In genomic region chr16:49755291-49755611, GRCh38 we compare ENCODE assay signal across 9 cellular contexts.
DNase-seq lines count a peak whose midpoint lies in the region; ATAC-seq, FAIRE-seq and TF ChIP-seq lines count a peak whose summit lies in the region.
"Had no signal": no experiment of that assay in that cellular context is flagged by ENCODE, and none has a peak within 500 bp of the region (broad histone marks: within the 10 kb centered on the region; RNA-seq: fewer than 3 reads in every experiment).

No MANE protein-coding gene starts in this region.

- peaks cover 8 to 30% of the 10 kb centered on the region in 2 donors for H3K4me1 ChIP-seq in thyroid gland

- WGBS in thyroid gland, 2 donors, result 5% methylated on average over 11 of the region's 11 CpGs

- DNase-seq in Right ventricle myocardium inferior (ENCODE audit: missing footprints), result no peak
- DNase-seq in cardiac septum (ENCODE audit: low spot score), result no peak
- DNase-seq in bronchial epithelial cell (ENCODE audit: low read depth), result peak; percentile 27
- DNase-seq in left colon, result no peak
- peak in 1 of 2 donors; percentile 20 for DNase-seq in thyroid gland
- no peak for DNase-seq in RCC 7860 (ENCODE audit: low spot score)
- DNase-seq in NCI-H2029 treated with DMSO at 0.1 percent for 48 hours (lab: John Stamatoyannopoulos, UW), result no peak

- no peak for TF ChIP-seq POLR2A in thyroid gland (IDR thresholded peaks at IDR 0.05)

- H3K36me3 ChIP-seq in bronchial epithelial cell (ENCODE audit: control insufficient read depth, insufficient read depth, low read length) (no peaks in the 10 kb centered on the region), thyroid gland (no peaks in the 10 kb centered on the region)

- peak overlapping the region in 2 of 3 donors; percentile 62 to 77 for H3K27ac ChIP-seq in thyroid gland

- intact Hi-C loops in Right ventricle myocardium inferior (cut with DNase I) (loop anchor here (2.0 to 10.0 kb wide), 3 partner anchors 100 to 263 kb away; no protein-coding TSS in a partner anchor), cardiac septum (cut with DNase I) (loop anchor here (2.0 to 10.0 kb wide), 4 partner anchors 72 to 348 kb away; partner anchors contain the start of gene ZNF423), left colon (cut with DNase I, micrococcal nuclease) (no loop called here), thyroid gland (cut with DNase I) (no loop called here)

- peak; percentile 21 for TF ChIP-seq CTCF in bronchial epithelial cell (IDR thresholded peaks at IDR 0.05; ENCODE audit: insufficient read depth, low read length, severe bottlenecking)
- TF ChIP-seq CTCF in thyroid gland (IDR thresholded peaks at IDR 0.05), result peak in 4 of 6 experiments; percentile 8 to 52 (median 48)

- H3K4me3 ChIP-seq in bronchial epithelial cell (ENCODE audit: low read depth, low read length), result no peak overlapping the region
- H3K4me3 ChIP-seq in thyroid gland (replicated peaks in 1 of 3), result peak overlapping the region in 2 of 3 donors; percentile 9 to 14
- H3K4me3 ChIP-seq: GM12878 had no signal

- ATAC-seq in Right ventricle myocardium inferior (peak; percentile 36), left colon (peak; percentile 86), GM21619 (IDR thresholded peaks at IDR 0.05; ENCODE audit: unreplicated experiment) (no peak)
- ATAC-seq: GM12878 had no signal

- no peak for FAIRE-seq in bronchial epithelial cell (lab: Jason Lieb, UNC)
- no peak for FAIRE-seq in RCC 7860 (lab: Jason Lieb, UNC)
- FAIRE-seq: GM12878 had no signal

- no peaks in the 10 kb centered on the region for H3K9me3 ChIP-seq in thyroid gland

- H3K27me3 ChIP-seq in bronchial epithelial cell (ENCODE audit: control insufficient read depth, insufficient read depth, low read length) (no peaks in the 10 kb centered on the region), thyroid gland (no peaks in the 10 kb centered on the region)

Comparison
In these comparisons a context has a peak if more than half of its experiments do, and no peak if none do; other contexts are left out.
1. intact Hi-C loops: an anchor here in Right ventricle myocardium inferior (2.0 to 10.0 kb wide) and cardiac septum (2.0 to 10.0 kb wide); none called in left colon and thyroid gland.